10 cellular contexts compared by ENCODE assay signal in the genomic region with DNA sequence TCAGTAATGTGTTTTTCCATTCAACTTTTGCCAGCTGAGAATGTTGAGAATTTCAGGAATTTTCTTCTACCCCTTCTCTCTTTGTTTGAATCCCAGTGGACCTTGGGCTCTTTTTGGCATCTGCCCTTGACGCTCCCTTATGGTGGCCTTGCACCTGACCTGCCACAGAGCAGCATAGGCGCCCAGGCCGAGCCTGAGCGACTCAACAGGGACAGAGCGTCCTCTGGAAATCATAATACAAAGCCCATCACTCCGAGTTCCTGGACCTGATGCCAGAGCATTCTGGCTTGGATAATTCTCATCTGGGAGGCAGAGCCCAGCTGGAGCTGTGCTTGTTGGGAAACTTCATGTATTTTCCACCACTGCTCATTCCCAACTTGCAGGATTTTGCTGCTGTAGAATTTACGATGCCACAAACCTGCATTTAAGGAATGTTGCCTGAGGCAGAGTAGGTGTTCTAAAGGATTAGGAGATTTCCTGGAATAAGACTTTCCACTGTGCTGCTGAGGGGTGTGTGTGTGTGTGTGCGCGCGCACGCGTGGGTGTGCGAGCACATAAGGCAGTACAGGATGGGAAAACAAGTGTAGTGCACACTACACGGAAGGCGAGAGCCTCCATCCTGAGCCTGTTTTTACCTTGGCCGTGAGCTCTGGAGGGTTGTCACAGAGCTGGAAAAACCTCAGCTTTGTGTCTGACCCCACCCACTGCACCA.
DNase-seq lines count a peak whose midpoint lies in the region; ATAC-seq and TF ChIP-seq lines count a peak whose summit lies in the region.
"Had no signal": no experiment of that assay in that cellular context is flagged by ENCODE, and none has a peak within 500 bp of the region (broad histone marks: within the 10 kb centered on the region; RNA-seq: fewer than 3 reads in every experiment).

No MANE protein-coding gene starts in this region.

- H3K4me1 Mint-ChIP-seq in glutamatergic neuron (ENCODE audit: low read depth, unreplicated experiment): peaks cover 36% of the 10 kb centered on the region

- H3K36me3 Mint-ChIP-seq in glutamatergic neuron (ENCODE audit: unreplicated experiment): peaks cover 10% of the 10 kb centered on the region

- H3K27ac ChIP-seq in vagina: peak overlapping the region; percentile 71
- no peak overlapping the region for H3K27ac ChIP-seq in effector memory CD4-positive, alpha-beta T cell (ENCODE audit: insufficient read depth, low read length, poor library complexity, severe bottlenecking)

- TF ChIP-seq CTCF in glutamatergic neuron (IDR thresholded peaks at IDR 0.05; ENCODE audit: partially characterized antibody, unreplicated experiment) (no peak), vagina (IDR thresholded peaks at IDR 0.05) (no peak)

- peaks cover 2% of the 10 kb centered on the region for H3K27me3 Mint-ChIP-seq in glutamatergic neuron (ENCODE audit: unreplicated experiment)

- peaks cover 4% of the 10 kb centered on the region for H3K9me3 ChIP-seq in neuron (ENCODE audit: low read length)
- no peaks in the 10 kb centered on the region for H3K9me3 ChIP-seq in vagina
- H3K9me3 ChIP-seq in effector memory CD4-positive, alpha-beta T cell (ENCODE audit: control insufficient read depth, low read length): no peaks in the 10 kb centered on the region

- intact Hi-C loops in vagina (cut with DNase I): no loop called here

- no peak for ATAC-seq in HG03095 (IDR thresholded peaks at IDR 0.05; ENCODE audit: unreplicated experiment)

- peak overlapping the region; percentile 38 for H3K27ac Mint-ChIP-seq in glutamatergic neuron (ENCODE audit: unreplicated experiment)
- H3K27ac Mint-ChIP-seq: stimulated activated naive CD8-positive, alpha-beta T cell treated with anti-CD3 and anti-CD28 coated beads, Interleukin-15, Interleukin-2, amounts not matched to agents 100 ng/mL and 50 ng/mL, for 24 hours had no signal

- H3K36me3 ChIP-seq in neuron (ENCODE audit: insufficient read depth, low read length): no peaks in the 10 kb centered on the region
- no peaks in the 10 kb centered on the region for H3K36me3 ChIP-seq in vagina
- no peaks in the 10 kb centered on the region for H3K36me3 ChIP-seq in effector memory CD4-positive, alpha-beta T cell (ENCODE audit: control insufficient read depth, insufficient read depth, low read length)

- H3K4me3 ChIP-seq in neuron (ENCODE audit: low read length) (peak overlapping the region; percentile 20), vagina (no peak overlapping the region)
- H3K4me3 ChIP-seq in effector memory CD4-positive, alpha-beta T cell (ENCODE audit: insufficient read depth, low read depth, low read length, poor library complexity, severe bottlenecking): no peak overlapping the region

- H3K4me1 ChIP-seq in neuron (ENCODE audit: insufficient read depth, low read length): peaks cover 55% of the 10 kb centered on the region
- peaks cover 52% of the 10 kb centered on the region for H3K4me1 ChIP-seq in vagina
- no peaks in the 10 kb centered on the region for H3K4me1 ChIP-seq in effector memory CD4-positive, alpha-beta T cell (ENCODE audit: control insufficient read depth, insufficient read depth, low read length, poor library complexity, severe bottlenecking)

- peak overlapping the region; percentile 20 for H3K4me3 Mint-ChIP-seq in glutamatergic neuron (ENCODE audit: unreplicated experiment)
- H3K4me3 Mint-ChIP-seq: stimulated activated naive CD8-positive, alpha-beta T cell treated with anti-CD3 and anti-CD28 coated beads, Interleukin-15, Interleukin-2, amounts not matched to agents 100 ng/mL and 50 ng/mL, for 24 hours had no signal

- in situ Hi-C loops in SK-MEL-5 (cut with HindIII; ENCODE audit: low pct_unique_long_range_greater_than_20kb, low sequenced_read_pairs): no loop called here

- H3K9me3 Mint-ChIP-seq in glutamatergic neuron (ENCODE audit: unreplicated experiment): no peaks in the 10 kb centered on the region
- H3K9me3 Mint-ChIP-seq: stimulated activated naive CD8-positive, alpha-beta T cell treated with anti-CD3 and anti-CD28 coated beads, Interleukin-15, Interleukin-2, amounts not matched to agents 100 ng/mL and 50 ng/mL, for 24 hours had no signal

- DNase-seq in SK-MEL-5 (ENCODE audit: low read depth, low spot score): peak; percentile 15
- DNase-seq in glutamatergic neuron: no peak
- DNase-seq in vagina (ENCODE audit: extremely low spot score in 2 of 2): no peak
- DNase-seq in stimulated activated CD4-positive, alpha-beta T cell treated with anti-CD3 and anti-CD28 coated beads, Interleukin-2, amount 100 ng/mL, for 24 hours: no peak
- no peak for DNase-seq in effector memory CD4-positive, alpha-beta T cell
- DNase-seq: MV-4-11, SHP77 treated with DMSO at 0.1 percent for 48 hours had no signal

- H2AFZ ChIP-seq in neuron (ENCODE audit: low read depth, low read length): peak overlapping the region; percentile 18

- no peaks in the 10 kb centered on the region for H3K27me3 ChIP-seq in neuron (ENCODE audit: insufficient read depth, low read length)
- H3K27me3 ChIP-seq in vagina: no peaks in the 10 kb centered on the region
- H3K27me3 ChIP-seq in effector memory CD4-positive, alpha-beta T cell (replicated peaks; ENCODE audit: control insufficient read depth, insufficient read depth, low read length, poor library complexity, severe bottlenecking): no peaks in the 10 kb centered on the region

- TF ChIP-seq POLR2A in vagina (IDR thresholded peaks at IDR 0.05): no peak
